Comparison of ENCODE assay signal across 8 cellular contexts in the genomic region with DNA sequence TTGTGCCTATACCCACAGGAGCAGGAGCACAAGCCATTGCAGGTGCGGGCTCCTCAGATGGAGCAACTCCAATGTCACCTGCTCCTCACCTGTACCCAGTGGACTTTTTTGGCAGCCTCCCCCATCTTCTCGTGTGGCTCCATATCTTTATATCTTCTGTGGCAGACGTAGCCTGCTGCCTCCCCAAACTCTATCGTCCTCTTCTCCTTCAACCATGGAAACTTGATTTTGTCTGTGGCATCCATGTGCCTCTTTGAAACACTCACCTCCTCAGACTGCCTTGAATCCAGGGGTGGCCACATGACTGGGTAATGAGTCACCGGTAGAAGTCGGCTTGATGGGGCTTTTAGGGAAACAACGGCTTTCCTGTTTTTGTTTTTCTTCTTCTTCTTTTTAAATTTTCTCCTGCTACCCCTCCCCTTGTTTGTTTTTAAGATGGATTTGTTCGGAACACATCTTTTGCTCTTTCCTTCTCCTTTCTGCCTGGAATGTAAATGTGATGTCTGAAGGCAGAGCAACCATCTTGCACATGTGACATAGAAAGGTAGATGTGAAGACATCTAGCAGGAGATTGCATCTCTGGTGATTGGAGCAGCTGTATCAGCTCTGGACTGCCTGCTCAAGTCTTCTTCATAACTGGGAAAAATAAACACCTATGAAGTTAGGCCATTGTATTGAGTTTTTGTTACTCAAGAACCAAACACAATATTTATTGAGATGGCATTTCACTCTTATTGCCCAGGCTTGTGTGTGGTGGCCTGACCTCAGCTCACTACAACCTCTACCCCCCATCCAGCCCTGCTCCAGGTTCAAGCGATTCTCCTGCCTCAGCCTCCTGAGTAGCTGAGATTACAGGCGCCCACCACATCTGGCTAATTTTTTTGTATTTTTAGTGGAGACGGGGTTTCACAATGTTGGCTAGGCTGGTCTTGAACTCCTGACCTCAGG.
DNase-seq lines count a peak whose midpoint lies in the region; ATAC-seq, FAIRE-seq and TF ChIP-seq lines count a peak whose summit lies in the region.

No MANE protein-coding gene starts in this region.

- no peaks in the 10 kb centered on the region for H3K36me3 ChIP-seq in CD8-positive, alpha-beta T cell (ENCODE audit: insufficient read depth, low read length)
- H3K36me3 ChIP-seq in adipocyte (ENCODE audit: control insufficient read depth, insufficient read depth, low read length, severe bottlenecking) (no peaks in the 10 kb centered on the region), mucosa of descending colon (ENCODE audit: low read depth) (no peaks in the 10 kb centered on the region)

- H3K4me3 Mint-ChIP-seq in CD8-positive, alpha-beta T cell = no peak overlapping the region

- no peak for TF ChIP-seq CTCF in CD8-positive, alpha-beta T cell (IDR thresholded peaks at IDR 0.05)
- no peak for TF ChIP-seq CTCF in mucosa of descending colon (IDR thresholded peaks at IDR 0.05)

- no peaks in the 10 kb centered on the region for H3K27me3 ChIP-seq in CD8-positive, alpha-beta T cell (ENCODE audit: insufficient read depth, low read length)
- H3K27me3 ChIP-seq in adipocyte (replicated peaks; ENCODE audit: control insufficient read depth, insufficient read depth, low read length) = no peaks in the 10 kb centered on the region

- FAIRE-seq in RCC 7860 (lab: Jason Lieb, UNC) = peak; percentile 15

- peak overlapping the region; percentile 32 for H3K9ac ChIP-seq in adipocyte (ENCODE audit: low read length)

- H3K27ac Mint-ChIP-seq in CD8-positive, alpha-beta T cell = peak overlapping the region; percentile 75

- DNase-seq in CD8-positive, alpha-beta T cell = peak in 3 of 7 experiments; percentile 41 to 59 (median 59)
- peak; percentile 57 for DNase-seq in RCC 7860 (ENCODE audit: low spot score)
- peak; percentile 67 for DNase-seq in adipocyte (ENCODE audit: low read depth)
- DNase-seq in mucosa of descending colon = peak in 1 of 3 donors; percentile 32
- no peak for DNase-seq in effector CD4-positive, alpha-beta T cell
- DNase-seq in NAMALWA (ENCODE audit: low spot score) = no peak

- peaks cover 34% of the 10 kb centered on the region for H3K4me1 ChIP-seq in CD8-positive, alpha-beta T cell (ENCODE audit: insufficient read depth, low read length)
- peaks cover 28% of the 10 kb centered on the region for H3K4me1 ChIP-seq in adipocyte (ENCODE audit: control insufficient read depth, insufficient read depth, low read length)
- H3K4me1 ChIP-seq in mucosa of descending colon (ENCODE audit: low read depth) = peaks cover 44% of the 10 kb centered on the region

- H3K9me3 Mint-ChIP-seq in CD8-positive, alpha-beta T cell = no peaks in the 10 kb centered on the region

- no peaks in the 10 kb centered on the region for H3K36me3 Mint-ChIP-seq in CD8-positive, alpha-beta T cell

- no peak overlapping the region for H3K27ac ChIP-seq in CD8-positive, alpha-beta T cell (ENCODE audit: low read depth, low read length)

- POLR2A ChIA-PET in CD8-positive, alpha-beta T cell (lab: Charles Lee) = interaction anchor here (1.2 kb wide), 1 partner anchor 21 kb away, joined by 6 read pairs; no protein-coding TSS in a partner anchor

- intact Hi-C loops in CD8-positive, alpha-beta T cell (cut with DNase I, micrococcal nuclease) = loop anchor here in 1 of 2 experiments (5.0 kb wide), 2 partner anchors 47 to 72 kb away; partner anchors contain the start of genes FLOT1 and IER3
- intact Hi-C loops in mucosa of descending colon (cut with DNase I, micrococcal nuclease) = no loop called here

- H3K27me3 Mint-ChIP-seq in CD8-positive, alpha-beta T cell (ENCODE audit: low read depth) = no peaks in the 10 kb centered on the region

- H3K4me3 ChIP-seq in CD8-positive, alpha-beta T cell (ENCODE audit: low read depth, low read length) = no peak overlapping the region
- H3K4me3 ChIP-seq in adipocyte (ENCODE audit: low read length) = no peak overlapping the region
- H3K4me3 ChIP-seq in mucosa of descending colon = no peak overlapping the region

- peaks cover 66% of the 10 kb centered on the region for H3K4me1 Mint-ChIP-seq in CD8-positive, alpha-beta T cell (ENCODE audit: low read depth)

- CTCF ChIA-PET in CD8-positive, alpha-beta T cell (lab: Charles Lee) = interaction anchor here (1.2 to 1.9 kb wide), 2 partner anchors 13 to 265 kb away, joined by 6 read pairs; no protein-coding TSS in a partner anchor

- ATAC-seq in CD8-positive, alpha-beta T cell = peak; percentile 82
- ATAC-seq in mucosa of descending colon = peak; percentile 49
- ATAC-seq in HG02571 (IDR thresholded peaks at IDR 0.05; ENCODE audit: unreplicated experiment) = no peak
- ATAC-seq in HG02885 (IDR thresholded peaks at IDR 0.05; ENCODE audit: poor library complexity, unreplicated experiment) = no peak

- H3K9me3 ChIP-seq in CD8-positive, alpha-beta T cell (ENCODE audit: low read length) = no peaks in the 10 kb centered on the region
- H3K9me3 ChIP-seq in adipocyte (ENCODE audit: control insufficient read depth, low read length) = no peaks in the 10 kb centered on the region
- H3K9me3 ChIP-seq in mucosa of descending colon = no peaks in the 10 kb centered on the region

Comparison
In these comparisons a context has a peak if more than half of its experiments do, and no peak if none do; other contexts are left out.
1. ATAC-seq: peak in CD8-positive, alpha-beta T cell (single experiment) and mucosa of descending colon (single experiment); none in HG02571 (single experiment) and HG02885 (single experiment).
2. DNase-seq: peak in RCC 7860 (single experiment) and adipocyte (single experiment); none in effector CD4-positive, alpha-beta T cell (single experiment) and NAMALWA (single experiment).